Comparison of ENCODE assay signal across 15 cellular contexts in the genomic region with DNA sequence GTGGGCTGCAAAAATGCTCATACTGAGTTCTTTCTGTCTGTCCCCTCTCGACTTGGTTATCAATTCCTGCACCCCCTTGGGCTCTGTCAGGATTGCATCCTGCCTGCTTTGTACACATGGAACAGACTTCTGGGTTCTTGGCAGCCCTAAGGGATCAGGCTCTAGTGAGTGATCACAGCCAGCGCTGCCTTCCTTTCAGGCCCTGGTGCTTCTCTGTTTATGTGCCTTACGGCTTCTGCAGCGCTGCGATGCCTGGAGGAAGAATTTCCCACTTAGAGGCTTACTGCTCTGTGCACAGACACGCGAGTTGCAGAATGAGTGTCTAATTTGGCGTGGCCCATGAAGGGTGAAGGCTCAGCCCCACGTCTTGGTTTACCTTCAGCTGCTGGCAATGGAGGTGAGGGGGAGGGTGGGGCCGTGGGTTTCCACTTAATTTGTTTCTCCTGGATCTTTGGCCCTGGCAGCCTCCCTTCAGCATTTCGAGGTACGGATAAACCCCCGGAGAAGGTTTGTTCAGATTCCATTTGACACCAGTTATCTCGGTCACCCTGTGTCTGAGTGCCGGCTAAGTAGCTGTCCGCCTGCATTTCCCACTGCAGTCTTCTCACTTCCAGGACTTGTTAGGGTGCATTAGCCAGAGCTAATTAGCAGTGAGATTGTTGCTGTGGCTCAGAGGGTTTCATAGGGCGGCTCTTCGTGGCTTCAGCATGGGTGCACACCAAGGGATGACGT.
"Had no signal": no experiment of that assay in that cellular context is flagged by ENCODE, and none has a peak within 500 bp of the region (broad histone marks: within the 10 kb centered on the region; RNA-seq: fewer than 3 reads in every experiment).

No MANE protein-coding gene starts in this region.

- ATAC-seq: activated CD4-positive, alpha-beta T cell treated with anti-CD3 and anti-CD28 coated beads for 36 hours; activated CD8-positive, alpha-beta memory T cell treated with anti-CD3 and anti-CD28 coated beads, Interleukin-2, amount 10 ng/mL, durations not matched to agents 7 days and 5 days; esophagus mucosa; stimulated activated naive B cell treated with anti-CD40 and anti-IgM and Interleukin-4, amounts not matched to agents 10 μg/mL and 1 μg/mL and 100 μg/mL, for 72 hours had no signal

- H3K27ac ChIP-seq: thyroid gland, uterus, WERI-Rb-1 had no signal

- H3K36me3 ChIP-seq: thyroid gland, uterus, WERI-Rb-1 had no signal

- DNase-seq: activated CD4-positive, alpha-beta memory T cell treated with anti-CD3 and anti-CD28 coated beads for 36 hours; activated CD4-positive, alpha-beta T cell treated with anti-CD3 and anti-CD28 coated beads for 36 hours; activated CD8-positive, alpha-beta memory T cell treated with anti-CD3 and anti-CD28 coated beads, Interleukin-2, amount 10 ng/mL, durations not matched to agents 7 days and 5 days; activated naive CD4-positive, alpha-beta T cell treated with anti-CD3 and anti-CD28 coated beads, Interleukin-2, amount 50 U/mL, for 16 hours; activated T-cell treated with anti-CD3 and anti-CD28 coated beads, Interleukin-2, amount 50 U/mL, for 1 hour; naive B cell; stimulated activated CD4-positive, alpha-beta T cell treated with anti-CD3 and anti-CD28 coated beads, Interleukin-15, amount 100 ng/mL, for 24 hours; stimulated activated CD4-positive, alpha-beta T cell treated with anti-CD3 and anti-CD28 coated beads, Interleukin-4, amount 100 ng/mL, for 1 hour; stimulated activated naive B cell treated with anti-CD40 and anti-IgM and Interleukin-4, amounts not matched to agents 10 μg/mL and 1 μg/mL and 100 μg/mL, for 72 hours; T-helper 1 cell; uterus; WERI-Rb-1 had no signal

- H3K4me1 ChIP-seq: thyroid gland, uterus had no signal

- H3K4me3 ChIP-seq: lung, thyroid gland, uterus had no signal

- H3K9me3 ChIP-seq: thyroid gland, uterus had no signal

- H3K27me3 ChIP-seq: thyroid gland, uterus had no signal
